ENCODE assay signal across 23 cellular contexts in genomic region chr14:23431486-23431885, GRCh38. TPM values are rescaled to one million over a fixed set of nuclear protein-coding genes. Genes with fewer than 3 reads are reported as not detected.
"Had no signal": no experiment of that assay in that cellular context is flagged by ENCODE, and none has a peak within 500 bp of the region (broad histone marks: within the 10 kb centered on the region; RNA-seq: fewer than 3 reads in every experiment).

No MANE protein-coding gene starts in this region.

- H3K27me3 Mint-ChIP-seq: activated T-cell treated with anti-CD3 and anti-CD28 coated beads, Interleukin-2, amount 50 U/mL, for 24 hours had no signal

- ATAC-seq: activated naive CD4-positive, alpha-beta T cell treated with anti-CD3 and anti-CD28 coated beads, Interleukin-2, amount 50 U/mL, for 72 hours; gastroesophageal sphincter; left lung; mucosa of descending colon; naive thymus-derived CD8-positive, alpha-beta T cell; T-helper 17 cell had no signal

- DNase-seq: activated CD4-positive, alpha-beta memory T cell treated with anti-CD3 and anti-CD28 coated beads, Interleukin-2, amount 10 ng/mL, durations not matched to agents 7 days and 5 days; activated CD4-positive, alpha-beta T cell treated with anti-CD3 and anti-CD28 coated beads for 4 hours; activated gamma-delta T cell; brain microvascular endothelial cell; cerebellar nuclear complex; dermis blood vessel endothelial cell; mucosa of descending colon; naive thymus-derived CD8-positive, alpha-beta T cell; stimulated activated CD4-positive, alpha-beta T cell treated with anti-CD3 and anti-CD28 coated beads, Interleukin-4, amount 100 ng/mL, for 24 hours; stimulated activated naive CD4-positive, alpha-beta T cell; WERI-Rb-1 had no signal

- H3K36me3 ChIP-seq: brain microvascular endothelial cell, gastroesophageal sphincter, left lung, WERI-Rb-1 had no signal

- H3K27me3 ChIP-seq: brain microvascular endothelial cell had no signal

- FAIRE-seq: islet of Langerhans had no signal

- H3K27ac ChIP-seq: brain microvascular endothelial cell, gastroesophageal sphincter, left lung, skin epidermis, WERI-Rb-1 had no signal

- H3K4me3 Mint-ChIP-seq: activated CD4-positive, alpha-beta memory T cell treated with anti-CD3 and anti-CD28 coated beads, Interleukin-2, amount 10 ng/mL, durations not matched to agents 7 days and 5 days; activated T-cell treated with anti-CD3 and anti-CD28 coated beads, Interleukin-2, amount 50 U/mL, for 24 hours; memory B cell; naive thymus-derived CD8-positive, alpha-beta T cell; T-helper 17 cell; type B pancreatic cell had no signal

- H3K36me3 Mint-ChIP-seq: activated naive CD4-positive, alpha-beta T cell treated with anti-CD3 and anti-CD28 coated beads, Interleukin-2, amount 50 U/mL, for 72 hours; memory B cell; naive thymus-derived CD8-positive, alpha-beta T cell; type B pancreatic cell had no signal

- H3K9me3 Mint-ChIP-seq: activated CD4-positive, alpha-beta memory T cell treated with anti-CD3 and anti-CD28 coated beads, Interleukin-2, amount 10 ng/mL, durations not matched to agents 7 days and 5 days; activated naive CD4-positive, alpha-beta T cell treated with anti-CD3 and anti-CD28 coated beads, Interleukin-2, amount 50 U/mL, for 72 hours; activated T-cell treated with anti-CD3 and anti-CD28 coated beads, Interleukin-2, amount 50 U/mL, for 24 hours; memory B cell; type B pancreatic cell had no signal

- H3K27ac Mint-ChIP-seq: activated CD4-positive, alpha-beta memory T cell treated with anti-CD3 and anti-CD28 coated beads, Interleukin-2, amount 10 ng/mL, durations not matched to agents 7 days and 5 days; activated T-cell treated with anti-CD3 and anti-CD28 coated beads, Interleukin-2, amount 50 U/mL, for 24 hours; memory B cell; naive thymus-derived CD8-positive, alpha-beta T cell; T-helper 17 cell had no signal

- H3K4me1 Mint-ChIP-seq: activated CD4-positive, alpha-beta memory T cell treated with anti-CD3 and anti-CD28 coated beads, Interleukin-2, amount 10 ng/mL, durations not matched to agents 7 days and 5 days; naive thymus-derived CD8-positive, alpha-beta T cell had no signal

- H3K4me1 ChIP-seq: left lung had no signal

- H3K9me3 ChIP-seq: gastroesophageal sphincter, left lung, mucosa of descending colon had no signal

- H3K4me3 ChIP-seq: gastroesophageal sphincter, left lung, mucosa of descending colon, skin epidermis had no signal

RNA-seq across cellular contexts. Expression of gene MYH7, which starts 4.0 kb away (rescaled TPM):
- total RNA-seq: activated naive CD4-positive, alpha-beta T cell treated with anti-CD3 and anti-CD28 coated beads, Interleukin-2, amount 50 U/mL, for 72 hours; dermis blood vessel endothelial cell; epithelial cell of proximal tubule; gastroesophageal sphincter; naive thymus-derived CD8-positive, alpha-beta T cell; osteocyte; subcutaneous adipose tissue; T-helper 17 cell had no signal
- polyA plus RNA-seq: naive thymus-derived CD8-positive, alpha-beta T cell had no signal

RNA-seq across cellular contexts. Expression of gene MYH6, which starts 23.4 kb away (rescaled TPM):
- total RNA-seq: dermis blood vessel endothelial cell; epithelial cell of proximal tubule; gastroesophageal sphincter; naive thymus-derived CD8-positive, alpha-beta T cell; osteocyte; subcutaneous adipose tissue; T-helper 17 cell had no signal
- polyA plus RNA-seq: naive thymus-derived CD8-positive, alpha-beta T cell had no signal

RNA-seq across cellular contexts. Expression of gene CMTM5, which starts 54.6 kb away (rescaled TPM):
- total RNA-seq: activated CD4-positive, alpha-beta memory T cell treated with anti-CD3 and anti-CD28 coated beads, Interleukin-2, amount 10 ng/mL, durations not matched to agents 7 days and 5 days; activated naive CD4-positive, alpha-beta T cell treated with anti-CD3 and anti-CD28 coated beads, Interleukin-2, amount 50 U/mL, for 72 hours; dermis blood vessel endothelial cell; epithelial cell of proximal tubule; naive thymus-derived CD8-positive, alpha-beta T cell; osteocyte; subcutaneous adipose tissue had no signal
- polyA plus RNA-seq: naive thymus-derived CD8-positive, alpha-beta T cell had no signal

RNA-seq across cellular contexts. Expression of gene IL25, which starts 58.9 kb away (rescaled TPM):
- total RNA-seq: activated CD4-positive, alpha-beta memory T cell treated with anti-CD3 and anti-CD28 coated beads, Interleukin-2, amount 10 ng/mL, durations not matched to agents 7 days and 5 days; activated naive CD4-positive, alpha-beta T cell treated with anti-CD3 and anti-CD28 coated beads, Interleukin-2, amount 50 U/mL, for 72 hours; dermis blood vessel endothelial cell; epithelial cell of proximal tubule; gastroesophageal sphincter; left lung; mucosa of descending colon; naive thymus-derived CD8-positive, alpha-beta T cell; osteocyte; subcutaneous adipose tissue; T-helper 17 cell had no signal
- polyA plus RNA-seq: naive thymus-derived CD8-positive, alpha-beta T cell had no signal
